Comparison of ENCODE assay signal across 9 cellular contexts in the genomic region with DNA sequence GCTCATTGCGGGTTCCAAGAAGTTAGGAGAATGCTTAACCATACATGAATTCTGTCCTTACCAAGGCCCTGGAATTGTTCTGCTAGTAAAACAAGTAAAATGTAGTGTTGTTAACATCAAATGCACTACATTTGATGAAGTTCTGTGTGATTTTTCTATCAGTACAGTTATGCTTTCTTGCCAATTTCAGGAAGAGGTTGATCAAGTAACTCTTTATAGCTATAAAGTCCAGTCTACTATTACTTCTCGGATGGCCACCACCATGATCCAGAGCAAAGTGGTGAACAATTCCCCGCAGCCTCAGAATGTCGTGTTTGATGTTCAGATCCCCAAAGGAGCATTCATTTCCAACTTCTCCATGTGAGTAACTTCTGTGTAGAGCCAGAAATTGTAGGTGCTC. TPM values are rescaled to one million over a fixed set of nuclear protein-coding genes. Genes with fewer than 3 reads are reported as not detected.
"Had no signal": no experiment of that assay in that cellular context is flagged by ENCODE, and none has a peak within 500 bp of the region (broad histone marks: within the 10 kb centered on the region; RNA-seq: fewer than 3 reads in every experiment).

No MANE protein-coding gene starts in this region.

- DNase-seq: GDM1, GF-D8 had no signal

- FAIRE-seq: G401.6, GM12878, GM12891, GM12892, GM18507, GM19239 had no signal

- H3K4me3 ChIP-seq: GM12878 had no signal

- ATAC-seq: GM12878 had no signal

RNA-seq across cellular contexts. Expression of gene ITIH2, which starts 5.7 kb away (rescaled TPM):
- total RNA-seq: G401 had no signal
